In genomic region chr15:38695249-38696119, GRCh38 we compare ENCODE assay signal across 17 cellular contexts.
DNase-seq lines count a peak whose midpoint lies in the region; ATAC-seq and TF ChIP-seq lines count a peak whose summit lies in the region.
"Had no signal": no experiment of that assay in that cellular context is flagged by ENCODE, and none has a peak within 500 bp of the region (broad histone marks: within the 10 kb centered on the region; RNA-seq: fewer than 3 reads in every experiment).

No MANE protein-coding gene starts in this region.

- peaks cover 66% of the 10 kb centered on the region for H3K4me1 Mint-ChIP-seq in activated naive CD8-positive, alpha-beta T cell (ENCODE audit: low read depth)
- no peaks in the 10 kb centered on the region for H3K4me1 Mint-ChIP-seq in stimulated activated memory B cell treated with anti-CD40 and anti-IgM and Interleukin-4, amounts not matched to agents 10 μg/mL and 1 μg/mL and 100 μg/mL, for 72 hours

- H3K9me3 Mint-ChIP-seq in activated naive CD8-positive, alpha-beta T cell (ENCODE audit: low read depth) = no peaks in the 10 kb centered on the region
- H3K9me3 Mint-ChIP-seq in stimulated activated memory B cell treated with anti-CD40 and anti-IgM and Interleukin-4, amounts not matched to agents 10 μg/mL and 1 μg/mL and 100 μg/mL, for 72 hours = no peaks in the 10 kb centered on the region
- H3K9me3 Mint-ChIP-seq: naive B cell had no signal

- no peaks in the 10 kb centered on the region for H3K36me3 Mint-ChIP-seq in activated naive CD8-positive, alpha-beta T cell
- H3K36me3 Mint-ChIP-seq in stimulated activated memory B cell treated with anti-CD40 and anti-IgM and Interleukin-4, amounts not matched to agents 10 μg/mL and 1 μg/mL and 100 μg/mL, for 72 hours = no peaks in the 10 kb centered on the region
- H3K36me3 Mint-ChIP-seq: naive B cell had no signal

- no peak for TF ChIP-seq POLR2A in heart left ventricle (IDR thresholded peaks at IDR 0.05)

- H3K9ac ChIP-seq in MM.1S (ENCODE audit: low read length) = no peak overlapping the region; the same call in 1 of the 2 replicates

- no peaks in the 10 kb centered on the region for H3K27me3 Mint-ChIP-seq in activated naive CD8-positive, alpha-beta T cell
- no peaks in the 10 kb centered on the region for H3K27me3 Mint-ChIP-seq in stimulated activated memory B cell treated with anti-CD40 and anti-IgM and Interleukin-4, amounts not matched to agents 10 μg/mL and 1 μg/mL and 100 μg/mL, for 72 hours

- peaks cover 0 to 15% (median 0%) of the 10 kb centered on the region in 12 donors for H3K4me1 ChIP-seq in heart left ventricle
- H3K4me1 ChIP-seq in right atrium auricular region = no peaks in the 10 kb centered on the region
- peaks cover 23% of the 10 kb centered on the region for H3K4me1 ChIP-seq in MM.1S (ENCODE audit: low read length)
- no peaks in the 10 kb centered on the region for H3K4me1 ChIP-seq in upper lobe of right lung
- H3K4me1 ChIP-seq: foreskin keratinocyte, psoas muscle had no signal

- no peak overlapping the region for H3K4me3 ChIP-seq in heart left ventricle
- no peak overlapping the region for H3K4me3 ChIP-seq in right atrium auricular region
- H3K4me3 ChIP-seq in MM.1S (ENCODE audit: low read length) = no peak overlapping the region
- H3K4me3 ChIP-seq in upper lobe of right lung = no peak overlapping the region
- H3K4me3 ChIP-seq: lower lobe of right lung, psoas muscle had no signal

- TF ChIP-seq CTCF in heart left ventricle (IDR thresholded peaks at IDR 0.05) (no peak), right atrium auricular region (IDR thresholded peaks at IDR 0.05) (no peak), MM.1S (IDR thresholded peaks at IDR 0.05; ENCODE audit: low read length) (no peak), upper lobe of right lung (IDR thresholded peaks at IDR 0.05) (no peak)

- peak overlapping the region; percentile 66 for H3K27ac Mint-ChIP-seq in activated naive CD8-positive, alpha-beta T cell
- H3K27ac Mint-ChIP-seq in stimulated activated memory B cell treated with anti-CD40 and anti-IgM and Interleukin-4, amounts not matched to agents 10 μg/mL and 1 μg/mL and 100 μg/mL, for 72 hours = peak overlapping the region; percentile 32
- H3K27ac Mint-ChIP-seq: naive B cell had no signal

- ATAC-seq in heart left ventricle (peak in 3 of 4 donors; percentile 28 to 70 (median 49)), GM18907 (IDR thresholded peaks at IDR 0.05; ENCODE audit: unreplicated experiment) (no peak), upper lobe of right lung (no peak)
- ATAC-seq in stimulated activated memory B cell treated with anti-CD40 and anti-IgM and Interleukin-4, amounts not matched to agents 10 μg/mL and 1 μg/mL and 100 μg/mL, for 72 hours = no peak
- ATAC-seq: psoas muscle had no signal

- H3F3A ChIP-seq in MM.1S (ENCODE audit: insufficient read depth, low read length) = peaks cover 10% of the 10 kb centered on the region

- DNase-seq in heart left ventricle = no peak
- no peak for DNase-seq in right atrium auricular region (ENCODE audit: low spot score)
- DNase-seq in MM.1S = no peak
- DNase-seq in upper lobe of right lung = no peak
- no peak for DNase-seq in NOMO-1 treated with DMSO at 0.1 percent for 48 hours (lab: John Stamatoyannopoulos, UW; ENCODE audit: unreplicated experiment)
- DNase-seq: amniotic stem cell, DMS 273 treated with DMSO at 0.1 percent for 48 hours, foreskin keratinocyte, lower lobe of right lung, naive B cell, NCI-H1694 treated with DMSO at 0.1 percent for 48 hours, NCI-H510A, psoas muscle had no signal

- peak overlapping the region; percentile 71 for H3K4me2 ChIP-seq in MM.1S (ENCODE audit: low read depth, low read length)

- intact Hi-C loops in heart left ventricle (cut with DNase I) = loop anchor here in 5 of 10 donors (5.0 to 10.0 kb wide), 2 partner anchors 253 to 701 kb away; no protein-coding TSS in a partner anchor
- intact Hi-C loops in upper lobe of right lung (cut with DNase I) = no loop called here

- H3K9me2 ChIP-seq in MM.1S (replicated peaks; ENCODE audit: insufficient read depth, low read length) = no peaks in the 10 kb centered on the region

- H3K27ac ChIP-seq in heart left ventricle = peak overlapping the region in 1 of 12 donors; percentile 64
- H3K27ac ChIP-seq in right atrium auricular region = no peak overlapping the region
- H3K27ac ChIP-seq in MM.1S (ENCODE audit: low read length) = peak overlapping the region; percentile 63
- H3K27ac ChIP-seq in upper lobe of right lung = no peak overlapping the region
- H3K27ac ChIP-seq: foreskin keratinocyte, lower lobe of right lung, psoas muscle, VCaP had no signal

- H4K20me1 ChIP-seq in MM.1S (ENCODE audit: insufficient read depth, low read length) = no peaks in the 10 kb centered on the region

- H3K9me3 ChIP-seq in heart left ventricle (no peaks in the 10 kb centered on the region), right atrium auricular region (no peaks in the 10 kb centered on the region), MM.1S (replicated peaks; ENCODE audit: insufficient read depth, low read length) (no peaks in the 10 kb centered on the region), upper lobe of right lung (no peaks in the 10 kb centered on the region)
- H3K9me3 ChIP-seq: lower lobe of right lung, psoas muscle had no signal

- H3K79me2 ChIP-seq in MM.1S (ENCODE audit: low read length) = no peaks in the 10 kb centered on the region

- no peaks in the 10 kb centered on the region for H3K36me3 ChIP-seq in heart left ventricle
- no peaks in the 10 kb centered on the region for H3K36me3 ChIP-seq in right atrium auricular region
- H3K36me3 ChIP-seq in MM.1S (replicated peaks; ENCODE audit: insufficient read depth, low read length) = no peaks in the 10 kb centered on the region
- no peaks in the 10 kb centered on the region for H3K36me3 ChIP-seq in upper lobe of right lung
- H3K36me3 ChIP-seq: lower lobe of right lung had no signal

- H3K27me3 ChIP-seq in heart left ventricle (no peaks in the 10 kb centered on the region), right atrium auricular region (no peaks in the 10 kb centered on the region), MM.1S (replicated peaks; ENCODE audit: insufficient read depth, low read length) (no peaks in the 10 kb centered on the region), upper lobe of right lung (no peaks in the 10 kb centered on the region)
- H3K27me3 ChIP-seq: foreskin keratinocyte had no signal

- no peak overlapping the region for H3K4me3 Mint-ChIP-seq in activated naive CD8-positive, alpha-beta T cell
- H3K4me3 Mint-ChIP-seq in stimulated activated memory B cell treated with anti-CD40 and anti-IgM and Interleukin-4, amounts not matched to agents 10 μg/mL and 1 μg/mL and 100 μg/mL, for 72 hours = no peak overlapping the region
- H3K4me3 Mint-ChIP-seq: naive B cell had no signal

- H2AFZ ChIP-seq in MM.1S (ENCODE audit: low read length) = peak overlapping the region; percentile 86

- 51 to 69% (median 68%) methylated on average over 4 of the region's 4 CpGs for WGBS in heart left ventricle, 4 donors

Comparison
In these comparisons a context has a peak if more than half of its experiments do, and no peak if none do; other contexts are left out.
1. ATAC-seq: peak in heart left ventricle (3 of 4); none in stimulated activated memory B cell treated with anti-CD40 and anti-IgM and Interleukin-4, amounts not matched to agents 10 μg/mL and 1 μg/mL and 100 μg/mL, for 72 hours (single experiment), GM18907 (single experiment) and upper lobe of right lung (single experiment).